In the genomic region with DNA sequence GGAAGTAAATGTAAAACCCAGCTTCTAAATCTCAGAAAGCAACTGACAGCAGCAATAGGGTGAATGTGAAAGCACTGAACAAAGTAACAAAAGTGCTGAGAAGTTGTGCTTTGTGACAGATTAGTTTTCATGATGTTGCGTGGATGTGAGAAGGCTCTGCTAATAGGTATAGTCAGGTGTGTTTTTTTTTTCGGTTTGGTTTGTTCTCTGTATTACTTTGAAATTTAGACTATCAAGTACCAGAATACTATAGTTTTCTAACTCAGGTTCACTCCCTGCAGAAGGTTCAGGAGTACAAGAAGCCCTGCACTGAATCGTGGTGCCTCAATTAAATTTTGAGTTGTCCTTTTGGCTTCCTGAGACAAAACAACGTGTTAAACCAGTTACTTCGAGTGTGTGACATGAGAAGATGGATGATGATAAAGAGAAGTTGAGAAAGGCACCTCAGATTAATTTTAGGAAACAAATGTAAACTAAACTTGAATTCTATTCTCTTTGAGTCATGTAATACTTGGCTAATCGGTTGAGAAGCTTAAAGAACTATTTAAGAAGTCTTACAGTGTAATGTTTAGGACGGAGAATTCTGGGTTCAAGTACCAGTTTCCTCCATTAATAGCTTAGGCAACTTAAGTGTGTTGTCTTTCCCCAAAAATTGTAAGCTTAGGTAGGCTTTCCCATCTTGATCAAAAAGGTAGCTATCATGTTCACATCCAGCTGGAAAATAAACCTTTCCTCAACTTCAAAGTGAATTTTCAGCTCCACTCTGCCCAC, we compare ENCODE assay signal across 15 cellular contexts. TPM values are rescaled to one million over a fixed set of nuclear protein-coding genes. Genes with fewer than 3 reads are reported as not detected.
DNase-seq lines count a peak whose midpoint lies in the region; ATAC-seq, FAIRE-seq and TF ChIP-seq lines count a peak whose summit lies in the region.
"Had no signal": no experiment of that assay in that cellular context is flagged by ENCODE, and none has a peak within 500 bp of the region (broad histone marks: within the 10 kb centered on the region; RNA-seq: fewer than 3 reads in every experiment).

No MANE protein-coding gene starts in this region.

- H3K4me1 ChIP-seq in HUES64 (ENCODE audit: insufficient read depth, low read length) (no peaks in the 10 kb centered on the region), K562 (replicated peaks in 1 of 2; ENCODE audit: control insufficient read depth in 2 of 2, insufficient read depth in 2 of 2, low read length in 2 of 2) (peaks cover 0 to 7% of the 10 kb centered on the region in 2 experiments; a peak in 3 of 5 replicates), left ventricle myocardium inferior (peaks cover 13% of the 10 kb centered on the region)

- H3K9me3 ChIP-seq in HUES64 (ENCODE audit: insufficient read depth, low read depth, low read length): no peaks in the 10 kb centered on the region
- no peaks in the 10 kb centered on the region for H3K9me3 ChIP-seq in K562 (replicated peaks; ENCODE audit: control insufficient read depth, insufficient read depth, low read depth, low read length)
- H3K9me3 ChIP-seq in left ventricle myocardium inferior (replicated peaks): no peaks in the 10 kb centered on the region
- H3K9me3 ChIP-seq: thoracic aorta had no signal

- no peak for TF ChIP-seq RAD21 in K562 (CRISPR knock-in tag; conservative IDR thresholded peaks at IDR 0.05 in 1 of 2, IDR thresholded peaks at IDR 0.05 in 1 of 2)

- POLR2A ChIA-PET in K562 (lab: Yijun Ruan, JAX): interaction anchor here (0.6 to 6.5 kb wide), 31 partner anchors 7 to 433 kb away, joined by 3 to 99 read pairs (median 5); partner anchors contain the start of gene MIR17HG

- peaks cover 55% of the 10 kb centered on the region for H4K20me1 ChIP-seq in K562 (replicated peaks; ENCODE audit: control insufficient read depth, insufficient read depth, low read length)

- H3K9me1 ChIP-seq in K562 (ENCODE audit: control insufficient read depth, insufficient read depth, low read length): peaks cover 9% of the 10 kb centered on the region

- in situ Hi-C loops in K562 (cut with MboI): no loop called here
- in situ Hi-C loops in GM13976 (cut with MboI; ENCODE audit: low sequenced_read_pairs, unreplicated experiment): no loop called here

- no peak overlapping the region for H3K4me2 ChIP-seq in K562 (ENCODE audit: insufficient read depth, low read length)

- 94% methylated on average over 6 of the region's 7 CpGs for whole genome bisulfite sequencing in HUES64
- 48% methylated on average over 7 of the region's 7 CpGs for WGBS in K562 (ENCODE audit: insufficient coverage, low coverage, missing lambda C conversion rate)

- intact Hi-C loops in K562 (cut with micrococcal nuclease) (no loop called here), left ventricle myocardium inferior (cut with micrococcal nuclease) (no loop called here)

- no TSS peak for BruUV-seq in K562 (replicated peaks; lab: Mats Ljungman, UMichigan)

- no peak for FAIRE-seq in K562 (lab: Jason Lieb, UNC)

- H3K79me2 ChIP-seq in K562 (ENCODE audit: control insufficient read depth, insufficient read depth, low read length): peaks cover 25% of the 10 kb centered on the region

- H3K27me3 ChIP-seq in HUES64 (ENCODE audit: insufficient read depth, low read length) (no peaks in the 10 kb centered on the region), K562 (ENCODE audit: control insufficient read depth in 2 of 2, insufficient read depth in 2 of 2, low read length in 2 of 2) (no peaks in the 10 kb centered on the region), left ventricle myocardium inferior (ENCODE audit: low read depth) (no peaks in the 10 kb centered on the region)

- CTCF ChIA-PET in K562 (lab: Yijun Ruan, JAX; ENCODE audit: low intra/inter-chr PET ratio): no interaction called here

- no peak overlapping the region for H2AFZ ChIP-seq in K562 (ENCODE audit: low read depth, low read length)

- DNase-seq in DMS 273 (lab: John Stamatoyannopoulos, UW; ENCODE audit: unreplicated experiment): peak; percentile 24
- DNase-seq in DMS 273 treated with DMSO at 0.1 percent for 48 hours (lab: John Stamatoyannopoulos, UW): no peak
- peak in 1 of 4 experiments; percentile 68 for DNase-seq in K562 (ENCODE audit: extremely low read depth in 1 of 4, low spot score in 3 of 4)
- no peak for DNase-seq in HK-2 (ENCODE audit: unreplicated experiment)
- DNase-seq in GM13976 (ENCODE audit: low spot score): no peak
- no peak for DNase-seq in left ventricle myocardium inferior
- DNase-seq: 8988T; activated naive CD4-positive, alpha-beta T cell treated with anti-CD3 and anti-CD28 coated beads, Interleukin-2, amount 50 U/mL, for 16 hours; caudate nucleus; effector CD8-positive, alpha-beta T cell; NCI-H2107; SHP77 had no signal

- H3K4me3 ChIP-seq in HUES64 (ENCODE audit: low read length) (no peak overlapping the region), K562 (no peak overlapping the region), left ventricle myocardium inferior (no peak overlapping the region)
- H3K4me3 ChIP-seq: thoracic aorta had no signal

- H3K27ac ChIP-seq in 22Rv1 (peak overlapping the region; percentile 15; the same call in 1 of the 2 replicates), HUES64 (ENCODE audit: low read depth, low read length) (0 out of 2 replicates have a peak overlapping the region, but pooled peaks have one; percentile 1), K562 (ENCODE audit: extremely low read depth, low read depth, low read length) (peak overlapping the region; percentile 1; the same call in 2 of the 3 replicates), left ventricle myocardium inferior (replicated peaks) (no peak overlapping the region)
- H3K27ac ChIP-seq: thoracic aorta had no signal

- H3K36me3 ChIP-seq in HUES64 (ENCODE audit: insufficient read depth, low read length) (peaks cover 52% of the 10 kb centered on the region), K562 (ENCODE audit: control insufficient read depth, insufficient read depth, low read length) (peaks cover 57% of the 10 kb centered on the region), left ventricle myocardium inferior (peaks cover 35% of the 10 kb centered on the region)
- H3K36me3 ChIP-seq: thoracic aorta had no signal

- TF ChIP-seq POLR2A in K562 (conservative IDR thresholded peaks at IDR 0.05): no peak

- no peak for TF ChIP-seq EP300 in K562 (IDR thresholded peaks at IDR 0.05; ENCODE audit: low read length)

- peak; percentile 17 for ATAC-seq in K562

- no peak overlapping the region for H3K9ac ChIP-seq in HUES64 (ENCODE audit: low read depth, low read length)
- H3K9ac ChIP-seq in K562 (ENCODE audit: insufficient read depth in 1 of 2, low read depth in 2 of 2, low read length in 2 of 2): no peak overlapping the region

- no peak for TF ChIP-seq CTCF in 22Rv1 (IDR thresholded peaks at IDR 0.05)
- TF ChIP-seq CTCF in K562 (IDR thresholded peaks at IDR 0.05 in 2 of 3, conservative IDR thresholded peaks at IDR 0.05 in 1 of 3; ENCODE audit: insufficient read depth in 2 of 3, low read depth in 1 of 3, low read length in 3 of 3): no peak
- TF ChIP-seq CTCF in GM13976 (IDR thresholded peaks at IDR 0.05; ENCODE audit: borderline replicate concordance, control extremely low read depth, extremely low read depth, insufficient read depth, missing control alignments): no peak
- TF ChIP-seq CTCF in left ventricle myocardium inferior (IDR thresholded peaks at IDR 0.05; ENCODE audit: borderline replicate concordance): no peak

RNA-seq across cellular contexts. Expression of gene MIR17HG, which starts 10.3 kb away (rescaled TPM):
- polyA plus RNA-seq in HUES64 (2013, experiment 1 of 2): 19.3 TPM
- 18.6 TPM for polyA plus RNA-seq in HUES64 (2013, experiment 2 of 2)
- total RNA-seq in K562 (2011; cell fraction: chromatin; rRNA removed; ENCODE audit: low replicate concordance): 458 and 1,073 TPM in 2 replicates
- 474 and 541 TPM in 2 replicates for total RNA-seq in K562 (2011; cell fraction: nucleolus; rRNA removed)
- total RNA-seq in K562 (2011; cell fraction: nucleoplasm; rRNA removed): 882 and 1,501 TPM in 2 replicates
- 55.3 and 100 TPM in 2 replicates for total RNA-seq in K562 (2014; rRNA removed)
- total RNA-seq in K562 (2014; rRNA removed; fragmentation: Illumina TruSeq; extraction: Trizol): 177 and 218 TPM in 2 replicates
- 130 and 149 TPM in 2 replicates for total RNA-seq in K562 (2015; rRNA removed; fragmentation: Illumina TruSeq; extraction: Trizol)
- 77.8 and 106 TPM in 2 replicates for total RNA-seq in K562 (2021)
- 147 and 182 TPM in 2 replicates for polyA plus RNA-seq in K562 (2011; rRNA removed)
- 8.2 and 35.8 TPM in 2 replicates for polyA plus RNA-seq in K562 (2011; cell fraction: cytosol; rRNA removed)
- 165 and 195 TPM in 2 replicates for polyA plus RNA-seq in K562 (2011; cell fraction: nucleus; rRNA removed)
- 21.0 and 54.8 TPM in 2 replicates for polyA plus RNA-seq in K562 (2012)
- polyA plus RNA-seq in K562 (2014; fragmentation: Illumina TruSeq; extraction: Trizol): 43.2 and 59.7 TPM in 2 replicates
- polyA plus RNA-seq in K562 (2014; fragmentation: Nextera tagmentation; extraction: Ambion mirVana): 10 to 100 TPM; 44.2 to 67.6 TPM
- 77.9 and 119 TPM in 2 replicates for polyA plus RNA-seq in K562 (2014; rRNA removed)
- polyA minus RNA-seq in K562 (2011; rRNA and poly(A)+ RNA removed): 251 and 360 TPM in 2 replicates
- 17.0 and 22.7 TPM in 2 replicates for polyA minus RNA-seq in K562 (2011; cell fraction: cytosol; rRNA and poly(A)+ RNA removed)
- polyA minus RNA-seq in K562 (2011; cell fraction: nucleus; rRNA and poly(A)+ RNA removed): 714 and 1,502 TPM in 2 replicates
- 1.3 TPM for total RNA-seq in left ventricle myocardium inferior

RNA-seq across cellular contexts. Expression of gene GPC5, which starts 40.6 kb away (rescaled TPM):
- 0.65 TPM for polyA plus RNA-seq in HUES64 (2013, experiment 1 of 2)
- not detected for polyA plus RNA-seq in HUES64 (2013, experiment 2 of 2)
- 0.32 TPM in 1 of 2 replicates, not detected in the other for total RNA-seq in K562 (2011; cell fraction: chromatin; rRNA removed; ENCODE audit: low replicate concordance)
- total RNA-seq in K562 (2011; cell fraction: nucleolus; rRNA removed): 0.17 and 0.26 TPM in 2 replicates
- total RNA-seq in K562 (2011; cell fraction: nucleoplasm; rRNA removed): not detected in 2 replicates
- total RNA-seq in K562 (2014; rRNA removed) (0.12 and 0.27 TPM in 2 replicates), K562 (2014; rRNA removed; fragmentation: Illumina TruSeq; extraction: Trizol) (not detected in 2 replicates), K562 (2015; rRNA removed; fragmentation: Illumina TruSeq; extraction: Trizol) (not detected in 2 replicates), K562 (2021) (not detected in 2 replicates), left ventricle myocardium inferior (1.5 TPM)
- polyA plus RNA-seq in K562 (2011; rRNA removed) (0.08 and 0.18 TPM in 2 replicates), K562 (2014; fragmentation: Illumina TruSeq; extraction: Trizol) (not detected in 2 replicates), K562 (2014; fragmentation: Nextera tagmentation; extraction: Ambion mirVana) (not detected), K562 (2014; rRNA removed) (not detected in 2 replicates)
- not detected in 2 replicates for polyA plus RNA-seq in K562 (2011; cell fraction: cytosol; rRNA removed)
- 0.20 and 0.28 TPM in 2 replicates for polyA plus RNA-seq in K562 (2011; cell fraction: nucleus; rRNA removed)
- 0.03 and 0.15 TPM in 2 replicates for polyA plus RNA-seq in K562 (2012)
- 0.07 and 0.33 TPM in 2 replicates for polyA minus RNA-seq in K562 (2011; rRNA and poly(A)+ RNA removed)
- polyA minus RNA-seq in K562 (2011; cell fraction: cytosol; rRNA and poly(A)+ RNA removed): not detected in 2 replicates
- 0.27 and 0.78 TPM in 2 replicates for polyA minus RNA-seq in K562 (2011; cell fraction: nucleus; rRNA and poly(A)+ RNA removed)

Comparison
In these comparisons a context has a peak if more than half of its experiments do, and no peak if none do; other contexts are left out.
1. RNA of gene MIR17HG, which starts 10.3 kb away (total RNA-seq): 55.3 to 1,501 TPM in K562; 1.3 TPM in left ventricle myocardium inferior (single experiment); every median in the first group is over 10 times any median in the second.